Comparison of ENCODE assay signal across 1 cellular context in genomic region chr5:180627386-180628120, GRCh38.
TF ChIP-seq lines count a peak whose summit lies in the region.

No MANE protein-coding gene starts in this region.

TF ChIP-seq in H1, 55 proteins besides CTCF, POLR2A, EP300 and RAD21:
- TF ChIP-seq ATF3 (IDR thresholded peaks at IDR 0.05; ENCODE audit: insufficient read depth, low read depth, low read length) (no peak), SP1 (IDR thresholded peaks at IDR 0.05; ENCODE audit: low read depth, low read length) (no peak)
